Comparison of ENCODE assay signal across 1 cellular context in the genomic region with DNA sequence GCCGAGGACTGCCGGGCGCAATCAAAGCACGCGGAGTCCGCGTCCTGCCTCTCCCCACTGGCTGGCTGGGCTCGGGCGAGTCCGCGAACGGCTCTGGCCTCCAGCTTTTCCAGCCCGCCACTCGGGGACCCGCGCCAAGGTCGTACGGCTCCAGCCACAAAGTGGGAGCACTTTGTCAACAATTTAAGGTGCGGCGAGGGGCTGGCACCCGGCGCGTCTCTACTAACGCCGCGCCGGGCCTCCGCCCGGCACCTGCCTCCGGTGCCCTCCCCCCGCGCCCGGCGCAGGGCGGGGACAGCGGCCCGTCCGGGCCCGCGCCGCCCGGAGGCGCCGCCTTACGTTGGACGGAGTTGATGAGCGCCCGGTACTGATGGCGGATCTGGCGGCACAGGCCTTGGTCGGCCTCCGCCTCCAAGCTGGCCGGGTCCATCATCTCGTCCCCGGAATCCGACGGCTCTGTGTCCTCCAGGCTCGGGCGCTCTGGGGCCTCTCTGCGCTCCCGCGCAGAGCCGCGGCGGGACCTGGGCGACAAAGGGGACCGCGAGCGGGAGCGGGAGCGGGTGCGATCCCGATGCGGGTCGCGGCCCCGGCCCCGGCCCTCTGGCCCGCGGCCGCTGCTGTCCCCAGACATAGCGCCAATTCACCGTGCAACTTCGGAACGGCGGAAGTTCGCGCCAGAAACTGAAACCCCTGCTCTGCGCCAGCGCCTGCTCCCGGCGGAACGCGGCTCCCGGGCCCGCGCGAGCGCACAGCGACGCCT.
TF ChIP-seq lines count a peak whose summit lies in the region.

A gene with protein sequence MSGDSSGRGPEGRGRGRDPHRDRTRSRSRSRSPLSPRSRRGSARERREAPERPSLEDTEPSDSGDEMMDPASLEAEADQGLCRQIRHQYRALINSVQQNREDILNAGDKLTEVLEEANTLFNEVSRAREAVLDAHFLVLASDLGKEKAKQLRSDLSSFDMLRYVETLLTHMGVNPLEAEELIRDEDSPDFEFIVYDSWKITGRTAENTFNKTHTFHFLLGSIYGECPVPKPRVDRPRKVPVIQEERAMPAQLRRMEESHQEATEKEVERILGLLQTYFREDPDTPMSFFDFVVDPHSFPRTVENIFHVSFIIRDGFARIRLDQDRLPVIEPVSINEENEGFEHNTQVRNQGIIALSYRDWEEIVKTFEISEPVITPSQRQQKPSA (minus strand): TSS at position 683 of the 760 bp plus-strand sequence. CDS start 52 bp downstream, at position 631.

TF ChIP-seq in GM12878, 131 proteins besides CTCF, POLR2A, EP300 and RAD21 (continued from another document):
- TF ChIP-seq TAF1 (IDR thresholded peaks at IDR 0.05; ENCODE audit: borderline replicate concordance, low read depth, low read length), result peak; percentile 85
- 0 out of 2 replicates have a peak, but pooled peaks have one; percentile 61 for TF ChIP-seq MXI1 (IDR thresholded peaks at IDR 0.05; ENCODE audit: low read depth, low read length)
- peak; percentile 67 for TF ChIP-seq GATAD2B (conservative IDR thresholded peaks at IDR 0.05; ENCODE audit: low read depth)
- TF ChIP-seq, protein P1, sequence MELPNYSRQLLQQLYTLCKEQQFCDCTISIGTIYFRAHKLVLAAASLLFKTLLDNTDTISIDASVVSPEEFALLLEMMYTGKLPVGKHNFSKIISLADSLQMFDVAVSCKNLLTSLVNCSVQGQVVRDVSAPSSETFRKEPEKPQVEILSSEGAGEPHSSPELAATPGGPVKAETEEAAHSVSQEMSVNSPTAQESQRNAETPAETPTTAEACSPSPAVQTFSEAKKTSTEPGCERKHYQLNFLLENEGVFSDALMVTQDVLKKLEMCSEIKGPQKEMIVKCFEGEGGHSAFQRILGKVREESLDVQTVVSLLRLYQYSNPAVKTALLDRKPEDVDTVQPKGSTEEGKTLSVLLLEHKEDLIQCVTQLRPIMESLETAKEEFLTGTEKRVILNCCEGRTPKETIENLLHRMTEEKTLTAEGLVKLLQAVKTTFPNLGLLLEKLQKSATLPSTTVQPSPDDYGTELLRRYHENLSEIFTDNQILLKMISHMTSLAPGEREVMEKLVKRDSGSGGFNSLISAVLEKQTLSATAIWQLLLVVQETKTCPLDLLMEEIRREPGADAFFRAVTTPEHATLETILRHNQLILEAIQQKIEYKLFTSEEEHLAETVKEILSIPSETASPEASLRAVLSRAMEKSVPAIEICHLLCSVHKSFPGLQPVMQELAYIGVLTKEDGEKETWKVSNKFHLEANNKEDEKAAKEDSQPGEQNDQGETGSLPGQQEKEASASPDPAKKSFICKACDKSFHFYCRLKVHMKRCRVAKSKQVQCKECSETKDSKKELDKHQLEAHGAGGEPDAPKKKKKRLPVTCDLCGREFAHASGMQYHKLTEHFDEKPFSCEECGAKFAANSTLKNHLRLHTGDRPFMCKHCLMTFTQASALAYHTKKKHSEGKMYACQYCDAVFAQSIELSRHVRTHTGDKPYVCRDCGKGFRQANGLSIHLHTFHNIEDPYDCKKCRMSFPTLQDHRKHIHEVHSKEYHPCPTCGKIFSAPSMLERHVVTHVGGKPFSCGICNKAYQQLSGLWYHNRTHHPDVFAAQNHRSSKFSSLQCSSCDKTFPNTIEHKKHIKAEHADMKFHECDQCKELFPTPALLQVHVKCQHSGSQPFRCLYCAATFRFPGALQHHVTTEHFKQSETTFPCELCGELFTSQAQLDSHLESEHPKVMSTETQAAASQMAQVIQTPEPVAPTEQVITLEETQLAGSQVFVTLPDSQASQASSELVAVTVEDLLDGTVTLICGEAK (IDR thresholded peaks at IDR 0.05; ENCODE audit: borderline replicate concordance), result no peak
- peak; percentile 6; the same call in 1 of the 2 replicates for TF ChIP-seq TCF3 (IDR thresholded peaks at IDR 0.05; ENCODE audit: borderline replicate concordance, insufficient read depth, low read depth, low read length)
- no peak for TF ChIP-seq SMC3 (IDR thresholded peaks at IDR 0.05; ENCODE audit: borderline replicate concordance, low read length)
- TF ChIP-seq TBL1XR1 (IDR thresholded peaks at IDR 0.05; ENCODE audit: low read depth, low read length), result no peak
- no peak for TF ChIP-seq RCOR1 (conservative IDR thresholded peaks at IDR 0.05; ENCODE audit: low read depth, low read length)
- TF ChIP-seq NR2F1 (conservative IDR thresholded peaks at IDR 0.05), result peak; percentile 61; the same call in 1 of the 2 replicates
- no peak for TF ChIP-seq FOXM1 (IDR thresholded peaks at IDR 0.05; ENCODE audit: low read depth, low read length)
- TF ChIP-seq JUND (IDR thresholded peaks at IDR 0.05; ENCODE audit: low read depth, low read length), result no peak
- TF ChIP-seq ZNF622 (IDR thresholded peaks at IDR 0.05), result no peak
- no peak for TF ChIP-seq BMI1 (IDR thresholded peaks at IDR 0.05; ENCODE audit: borderline replicate concordance)
- TF ChIP-seq, protein P2, sequence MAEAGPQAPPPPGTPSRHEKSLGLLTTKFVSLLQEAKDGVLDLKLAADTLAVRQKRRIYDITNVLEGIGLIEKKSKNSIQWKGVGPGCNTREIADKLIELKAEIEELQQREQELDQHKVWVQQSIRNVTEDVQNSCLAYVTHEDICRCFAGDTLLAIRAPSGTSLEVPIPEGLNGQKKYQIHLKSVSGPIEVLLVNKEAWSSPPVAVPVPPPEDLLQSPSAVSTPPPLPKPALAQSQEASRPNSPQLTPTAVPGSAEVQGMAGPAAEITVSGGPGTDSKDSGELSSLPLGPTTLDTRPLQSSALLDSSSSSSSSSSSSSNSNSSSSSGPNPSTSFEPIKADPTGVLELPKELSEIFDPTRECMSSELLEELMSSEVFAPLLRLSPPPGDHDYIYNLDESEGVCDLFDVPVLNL (IDR thresholded peaks at IDR 0.05; ENCODE audit: low read depth, low read length), result 0 out of 2 replicates have a peak, but pooled peaks have one; percentile 33
- TF ChIP-seq ESRRA (IDR thresholded peaks at IDR 0.05; ENCODE audit: low read length), result peak; percentile 65; the same call in 1 of the 2 replicates
- TF ChIP-seq, protein P3, sequence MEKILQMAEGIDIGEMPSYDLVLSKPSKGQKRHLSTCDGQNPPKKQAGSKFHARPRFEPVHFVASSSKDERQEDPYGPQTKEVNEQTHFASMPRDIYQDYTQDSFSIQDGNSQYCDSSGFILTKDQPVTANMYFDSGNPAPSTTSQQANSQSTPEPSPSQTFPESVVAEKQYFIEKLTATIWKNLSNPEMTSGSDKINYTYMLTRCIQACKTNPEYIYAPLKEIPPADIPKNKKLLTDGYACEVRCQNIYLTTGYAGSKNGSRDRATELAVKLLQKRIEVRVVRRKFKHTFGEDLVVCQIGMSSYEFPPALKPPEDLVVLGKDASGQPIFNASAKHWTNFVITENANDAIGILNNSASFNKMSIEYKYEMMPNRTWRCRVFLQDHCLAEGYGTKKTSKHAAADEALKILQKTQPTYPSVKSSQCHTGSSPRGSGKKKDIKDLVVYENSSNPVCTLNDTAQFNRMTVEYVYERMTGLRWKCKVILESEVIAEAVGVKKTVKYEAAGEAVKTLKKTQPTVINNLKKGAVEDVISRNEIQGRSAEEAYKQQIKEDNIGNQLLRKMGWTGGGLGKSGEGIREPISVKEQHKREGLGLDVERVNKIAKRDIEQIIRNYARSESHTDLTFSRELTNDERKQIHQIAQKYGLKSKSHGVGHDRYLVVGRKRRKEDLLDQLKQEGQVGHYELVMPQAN (conservative IDR thresholded peaks at IDR 0.05), result peak; percentile 67
- TF ChIP-seq EED (IDR thresholded peaks at IDR 0.05; ENCODE audit: low read depth), result peak; percentile 31; the same call in 1 of the 2 replicates
- no peak for TF ChIP-seq CBFB (IDR thresholded peaks at IDR 0.05; ENCODE audit: low read depth)
- TF ChIP-seq CBX3 (IDR thresholded peaks at IDR 0.05; ENCODE audit: borderline replicate concordance, low read depth), result no peak
- TF ChIP-seq, protein P4, sequence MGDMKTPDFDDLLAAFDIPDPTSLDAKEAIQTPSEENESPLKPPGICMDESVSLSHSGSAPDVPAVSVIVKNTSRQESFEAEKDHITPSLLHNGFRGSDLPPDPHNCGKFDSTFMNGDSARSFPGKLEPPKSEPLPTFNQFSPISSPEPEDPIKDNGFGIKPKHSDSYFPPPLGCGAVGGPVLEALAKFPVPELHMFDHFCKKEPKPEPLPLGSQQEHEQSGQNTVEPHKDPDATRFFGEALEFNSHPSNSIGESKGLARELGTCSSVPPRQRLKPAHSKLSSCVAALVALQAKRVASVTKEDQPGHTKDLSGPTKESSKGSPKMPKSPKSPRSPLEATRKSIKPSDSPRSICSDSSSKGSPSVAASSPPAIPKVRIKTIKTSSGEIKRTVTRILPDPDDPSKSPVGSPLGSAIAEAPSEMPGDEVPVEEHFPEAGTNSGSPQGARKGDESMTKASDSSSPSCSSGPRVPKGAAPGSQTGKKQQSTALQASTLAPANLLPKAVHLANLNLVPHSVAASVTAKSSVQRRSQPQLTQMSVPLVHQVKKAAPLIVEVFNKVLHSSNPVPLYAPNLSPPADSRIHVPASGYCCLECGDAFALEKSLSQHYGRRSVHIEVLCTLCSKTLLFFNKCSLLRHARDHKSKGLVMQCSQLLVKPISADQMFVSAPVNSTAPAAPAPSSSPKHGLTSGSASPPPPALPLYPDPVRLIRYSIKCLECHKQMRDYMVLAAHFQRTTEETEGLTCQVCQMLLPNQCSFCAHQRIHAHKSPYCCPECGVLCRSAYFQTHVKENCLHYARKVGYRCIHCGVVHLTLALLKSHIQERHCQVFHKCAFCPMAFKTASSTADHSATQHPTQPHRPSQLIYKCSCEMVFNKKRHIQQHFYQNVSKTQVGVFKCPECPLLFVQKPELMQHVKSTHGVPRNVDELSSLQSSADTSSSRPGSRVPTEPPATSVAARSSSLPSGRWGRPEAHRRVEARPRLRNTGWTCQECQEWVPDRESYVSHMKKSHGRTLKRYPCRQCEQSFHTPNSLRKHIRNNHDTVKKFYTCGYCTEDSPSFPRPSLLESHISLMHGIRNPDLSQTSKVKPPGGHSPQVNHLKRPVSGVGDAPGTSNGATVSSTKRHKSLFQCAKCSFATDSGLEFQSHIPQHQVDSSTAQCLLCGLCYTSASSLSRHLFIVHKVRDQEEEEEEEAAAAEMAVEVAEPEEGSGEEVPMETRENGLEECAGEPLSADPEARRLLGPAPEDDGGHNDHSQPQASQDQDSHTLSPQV (IDR thresholded peaks at IDR 0.05), result 0 out of 2 replicates have a peak, but pooled peaks have one; percentile 46
- TF ChIP-seq, protein P5, sequence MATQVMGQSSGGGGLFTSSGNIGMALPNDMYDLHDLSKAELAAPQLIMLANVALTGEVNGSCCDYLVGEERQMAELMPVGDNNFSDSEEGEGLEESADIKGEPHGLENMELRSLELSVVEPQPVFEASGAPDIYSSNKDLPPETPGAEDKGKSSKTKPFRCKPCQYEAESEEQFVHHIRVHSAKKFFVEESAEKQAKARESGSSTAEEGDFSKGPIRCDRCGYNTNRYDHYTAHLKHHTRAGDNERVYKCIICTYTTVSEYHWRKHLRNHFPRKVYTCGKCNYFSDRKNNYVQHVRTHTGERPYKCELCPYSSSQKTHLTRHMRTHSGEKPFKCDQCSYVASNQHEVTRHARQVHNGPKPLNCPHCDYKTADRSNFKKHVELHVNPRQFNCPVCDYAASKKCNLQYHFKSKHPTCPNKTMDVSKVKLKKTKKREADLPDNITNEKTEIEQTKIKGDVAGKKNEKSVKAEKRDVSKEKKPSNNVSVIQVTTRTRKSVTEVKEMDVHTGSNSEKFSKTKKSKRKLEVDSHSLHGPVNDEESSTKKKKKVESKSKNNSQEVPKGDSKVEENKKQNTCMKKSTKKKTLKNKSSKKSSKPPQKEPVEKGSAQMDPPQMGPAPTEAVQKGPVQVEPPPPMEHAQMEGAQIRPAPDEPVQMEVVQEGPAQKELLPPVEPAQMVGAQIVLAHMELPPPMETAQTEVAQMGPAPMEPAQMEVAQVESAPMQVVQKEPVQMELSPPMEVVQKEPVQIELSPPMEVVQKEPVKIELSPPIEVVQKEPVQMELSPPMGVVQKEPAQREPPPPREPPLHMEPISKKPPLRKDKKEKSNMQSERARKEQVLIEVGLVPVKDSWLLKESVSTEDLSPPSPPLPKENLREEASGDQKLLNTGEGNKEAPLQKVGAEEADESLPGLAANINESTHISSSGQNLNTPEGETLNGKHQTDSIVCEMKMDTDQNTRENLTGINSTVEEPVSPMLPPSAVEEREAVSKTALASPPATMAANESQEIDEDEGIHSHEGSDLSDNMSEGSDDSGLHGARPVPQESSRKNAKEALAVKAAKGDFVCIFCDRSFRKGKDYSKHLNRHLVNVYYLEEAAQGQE (IDR thresholded peaks at IDR 0.05; ENCODE audit: low read depth, low read length), result no peak
- peak; percentile 5; the same call in 1 of the 2 replicates for TF ChIP-seq ZSCAN29 (IDR thresholded peaks at IDR 0.05)
- no peak for TF ChIP-seq EZH2 (IDR thresholded peaks at IDR 0.05; ENCODE audit: borderline replicate concordance, control insufficient read depth, low read depth, low read length)
